In genomic region chr2:84971799-84972790, GRCh38 we compare ENCODE assay signal across 8 cellular contexts. TPM values are rescaled to one million over a fixed set of nuclear protein-coding genes. Genes with fewer than 3 reads are reported as not detected.
DNase-seq lines count a peak whose midpoint lies in the region; ATAC-seq, FAIRE-seq and TF ChIP-seq lines count a peak whose summit lies in the region.

No MANE protein-coding gene starts in this region.

- H3K36me3 ChIP-seq in astrocyte (ENCODE audit: insufficient read depth, low read length) (no peaks in the 10 kb centered on the region), iPS-18a (ENCODE audit: control insufficient read depth, low read depth, low read length) (no peaks in the 10 kb centered on the region), small intestine (ENCODE audit: control insufficient read depth in 2 of 2, insufficient read depth in 2 of 2, low read length in 2 of 2) (no peaks in the 10 kb centered on the region)

- H3K4me1 Mint-ChIP-seq in CD14-positive monocyte (peaks cover 54% of the 10 kb centered on the region), astrocyte (ENCODE audit: low read depth, unreplicated experiment) (peaks cover 12% of the 10 kb centered on the region)

- H3K27me3 ChIP-seq in astrocyte (ENCODE audit: insufficient read depth, low read length) (no peaks in the 10 kb centered on the region), iPS-18a (ENCODE audit: control insufficient read depth, insufficient read depth, low read length) (no peaks in the 10 kb centered on the region), small intestine (ENCODE audit: control insufficient read depth in 2 of 2, insufficient read depth in 2 of 2, low read length in 2 of 2) (no peaks in the 10 kb centered on the region)

- H3K9ac ChIP-seq in astrocyte (ENCODE audit: low read length) (peak overlapping the region; percentile 99), iPS-18a (ENCODE audit: low read length) (peak overlapping the region; percentile 92)

- TF ChIP-seq CTCF in CD14-positive monocyte (IDR thresholded peaks at IDR 0.05), result no peak
- TF ChIP-seq CTCF in astrocyte (IDR thresholded peaks at IDR 0.05; ENCODE audit: insufficient read depth, low read depth, low read length), result no peak

- H3K9me3 Mint-ChIP-seq in CD14-positive monocyte (peaks cover 0 to 2% (median 0%) of the 10 kb centered on the region in 7 donors), astrocyte (ENCODE audit: unreplicated experiment) (no peaks in the 10 kb centered on the region)

- intact Hi-C loops in CD14-positive monocyte (cut with micrococcal nuclease), result loop anchor here (5.0 kb wide), 2 partner anchors 35 to 1135 kb away; partner anchors contain the start of genes POLR1A (in 1 of the 2) and PTCD3 (in 1 of the 2)

- peaks cover 58% of the 10 kb centered on the region for H4K20me1 ChIP-seq in astrocyte (ENCODE audit: insufficient read depth, low read length)

- peaks cover 5% of the 10 kb centered on the region in 2 donors for H3K36me3 Mint-ChIP-seq in CD14-positive monocyte
- H3K36me3 Mint-ChIP-seq in astrocyte (ENCODE audit: low read depth, unreplicated experiment), result peaks cover 2% of the 10 kb centered on the region

- H2AFZ ChIP-seq in astrocyte (ENCODE audit: low read depth, low read length), result peak overlapping the region; percentile 31

- peak overlapping the region; percentile 84 to 92 for H3K4me3 Mint-ChIP-seq in CD14-positive monocyte
- peak overlapping the region; percentile 95 for H3K4me3 Mint-ChIP-seq in astrocyte (ENCODE audit: unreplicated experiment)

- no peaks in the 10 kb centered on the region for H3K27me3 Mint-ChIP-seq in CD14-positive monocyte (ENCODE audit: low read depth in 3 of 3)
- H3K27me3 Mint-ChIP-seq in astrocyte (ENCODE audit: low read depth, unreplicated experiment), result no peaks in the 10 kb centered on the region

- H3K27ac Mint-ChIP-seq in CD14-positive monocyte, result peak overlapping the region; percentile 84 to 94 (median 92)
- peak overlapping the region; percentile 75 for H3K27ac Mint-ChIP-seq in astrocyte (ENCODE audit: unreplicated experiment)

- peak overlapping the region; percentile 72 for H3K4me3 ChIP-seq in astrocyte (ENCODE audit: insufficient read depth, low read depth, low read length)
- H3K4me3 ChIP-seq in iPS-18a (ENCODE audit: low read length), result peak overlapping the region; percentile 96
- H3K4me3 ChIP-seq in small intestine (ENCODE audit: low read depth in 1 of 2, low read length in 2 of 2), result peak overlapping the region; percentile 93 to 95

- no peak for FAIRE-seq in astrocyte (lab: Jason Lieb, UNC)
- no peak for FAIRE-seq in small intestine (lab: Jason Lieb, UNC)

- H3K27ac ChIP-seq in astrocyte (ENCODE audit: low read depth, low read length) (peak overlapping the region; percentile 90), iPS-18a (ENCODE audit: low read length) (peak overlapping the region; percentile 46), small intestine (ENCODE audit: low read depth in 1 of 2, low read length in 1 of 2) (peak overlapping the region; percentile 99 to 100)

- 1 to 2% (median 2%) methylated on average over 23 to 67 of the region's 67 CpGs for WGBS in small intestine, 3 donors

- H3K79me2 ChIP-seq in astrocyte (ENCODE audit: insufficient read depth, low read length), result peaks cover 88% of the 10 kb centered on the region

- H3K4me1 ChIP-seq in astrocyte (ENCODE audit: insufficient read depth, low read length), result peaks cover 23% of the 10 kb centered on the region
- H3K4me1 ChIP-seq in iPS-18a (ENCODE audit: control insufficient read depth, low read depth, low read length), result peaks cover 26% of the 10 kb centered on the region
- peaks cover 5% of the 10 kb centered on the region in 2 donors for H3K4me1 ChIP-seq in small intestine (ENCODE audit: control insufficient read depth in 2 of 2, insufficient read depth in 1 of 2, low read depth in 1 of 2, low read length in 1 of 2)

- peak; percentile 33 for ATAC-seq in GM19395 (IDR thresholded peaks at IDR 0.05; ENCODE audit: unreplicated experiment)
- peak; percentile 21 for ATAC-seq in HG03565 (IDR thresholded peaks at IDR 0.05; ENCODE audit: unreplicated experiment)

- H3K4me2 ChIP-seq in astrocyte (ENCODE audit: low read length), result peak overlapping the region; percentile 99

- peak; percentile 50 for DNase-seq in CD14-positive monocyte (ENCODE audit: low spot score)
- peak; percentile 41 to 82 (median 58) for DNase-seq in T-helper 2 cell
- DNase-seq in astrocyte (ENCODE audit: low read depth), result no peak
- peak; percentile 53 for DNase-seq in small intestine
- DNase-seq in COLO829 (ENCODE audit: low spot score), result no peak

- no peaks in the 10 kb centered on the region for H3K9me3 ChIP-seq in astrocyte (ENCODE audit: insufficient read depth, low read depth, low read length)
- no peaks in the 10 kb centered on the region for H3K9me3 ChIP-seq in iPS-18a (ENCODE audit: control insufficient read depth, low read depth, low read length)
- no peaks in the 10 kb centered on the region for H3K9me3 ChIP-seq in small intestine (ENCODE audit: control insufficient read depth, low read depth)

RNA-seq across cellular contexts. Expression of gene KCMF1, which starts 1.1 kb away (rescaled TPM):
- 10 to 100 TPM; 22.5 to 28.5 TPM for polyA plus RNA-seq in CD14-positive monocyte
- 90.8 and 105 TPM in 2 replicates for total RNA-seq in astrocyte
- 10 to 100 TPM; 31.9 to 58.9 (median 51.7) TPM for polyA plus RNA-seq in small intestine

Comparison
In these comparisons a context has a peak if more than half of its experiments do, and no peak if none do; other contexts are left out.
1. DNase-seq: peak in CD14-positive monocyte (single experiment), T-helper 2 cell (5 of 5) and small intestine (single experiment); none in astrocyte (single experiment) and COLO829 (single experiment).
2. H3K27ac ChIP-seq: peak in every context shown above with its lines; median percentile 100 in small intestine; 90 in astrocyte; 46 in iPS-18a.
3. Peak in every context shown above with its lines, with median percentiles within 50 percentile points of each other: H3K4me3 ChIP-seq.